1 cellular context compared by ENCODE assay signal in the genomic region with DNA sequence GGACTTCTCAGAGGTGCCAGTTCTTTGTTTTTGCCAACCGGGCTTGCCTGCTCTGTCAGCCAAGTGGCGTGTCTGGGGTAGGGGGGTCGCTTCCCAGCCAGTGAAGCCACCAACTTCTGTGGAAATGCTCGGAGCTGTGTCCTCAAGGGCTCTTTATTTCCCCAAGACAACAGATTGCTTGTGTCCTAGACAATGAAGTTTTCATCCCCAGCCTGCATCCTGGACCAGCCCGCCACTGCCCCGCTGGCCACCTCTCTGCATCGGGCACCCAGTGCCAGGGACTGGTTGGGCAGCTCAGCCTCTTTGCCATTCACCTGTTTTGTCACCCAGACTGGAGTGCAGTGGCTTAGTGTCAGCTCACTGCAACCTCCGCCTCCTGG.
TF ChIP-seq lines count a peak whose summit lies in the region.

No MANE protein-coding gene starts in this region.

TF ChIP-seq in HepG2, 621 proteins besides CTCF, POLR2A, EP300 and RAD21 (continues in another document):
- no peak for TF ChIP-seq ARID2 (CRISPR knock-in tag; IDR thresholded peaks at IDR 0.05; ENCODE audit: borderline replicate concordance)
- TF ChIP-seq MATR3 (CRISPR knock-in tag; IDR thresholded peaks at IDR 0.05): no peak
- TF ChIP-seq NFE2 (CRISPR knock-in tag; IDR thresholded peaks at IDR 0.05): no peak
- no peak for TF ChIP-seq SALL1 (CRISPR knock-in tag; IDR thresholded peaks at IDR 0.05)
- no peak for TF ChIP-seq UBTF (CRISPR knock-in tag; IDR thresholded peaks at IDR 0.05)
- no peak for TF ChIP-seq SP1 (IDR thresholded peaks at IDR 0.05)
- TF ChIP-seq SP1 (CRISPR knock-in tag; IDR thresholded peaks at IDR 0.05): no peak
- TF ChIP-seq ZNF343 (CRISPR knock-in tag; IDR thresholded peaks at IDR 0.05): no peak
- no peak for TF ChIP-seq TAF15 (IDR thresholded peaks at IDR 0.05; ENCODE audit: low read depth, low read length, poor library complexity, severe bottlenecking)
- TF ChIP-seq, protein P1, sequence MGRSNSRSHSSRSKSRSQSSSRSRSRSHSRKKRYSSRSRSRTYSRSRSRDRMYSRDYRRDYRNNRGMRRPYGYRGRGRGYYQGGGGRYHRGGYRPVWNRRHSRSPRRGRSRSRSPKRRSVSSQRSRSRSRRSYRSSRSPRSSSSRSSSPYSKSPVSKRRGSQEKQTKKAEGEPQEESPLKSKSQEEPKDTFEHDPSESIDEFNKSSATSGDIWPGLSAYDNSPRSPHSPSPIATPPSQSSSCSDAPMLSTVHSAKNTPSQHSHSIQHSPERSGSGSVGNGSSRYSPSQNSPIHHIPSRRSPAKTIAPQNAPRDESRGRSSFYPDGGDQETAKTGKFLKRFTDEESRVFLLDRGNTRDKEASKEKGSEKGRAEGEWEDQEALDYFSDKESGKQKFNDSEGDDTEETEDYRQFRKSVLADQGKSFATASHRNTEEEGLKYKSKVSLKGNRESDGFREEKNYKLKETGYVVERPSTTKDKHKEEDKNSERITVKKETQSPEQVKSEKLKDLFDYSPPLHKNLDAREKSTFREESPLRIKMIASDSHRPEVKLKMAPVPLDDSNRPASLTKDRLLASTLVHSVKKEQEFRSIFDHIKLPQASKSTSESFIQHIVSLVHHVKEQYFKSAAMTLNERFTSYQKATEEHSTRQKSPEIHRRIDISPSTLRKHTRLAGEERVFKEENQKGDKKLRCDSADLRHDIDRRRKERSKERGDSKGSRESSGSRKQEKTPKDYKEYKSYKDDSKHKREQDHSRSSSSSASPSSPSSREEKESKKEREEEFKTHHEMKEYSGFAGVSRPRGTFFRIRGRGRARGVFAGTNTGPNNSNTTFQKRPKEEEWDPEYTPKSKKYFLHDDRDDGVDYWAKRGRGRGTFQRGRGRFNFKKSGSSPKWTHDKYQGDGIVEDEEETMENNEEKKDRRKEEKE (IDR thresholded peaks at IDR 0.05): no peak
- peak; percentile 11; the same call in 1 of the 2 replicates for TF ChIP-seq AKAP8 (CRISPR knock-in tag; IDR thresholded peaks at IDR 0.05)
- TF ChIP-seq SIN3A (IDR thresholded peaks at IDR 0.05; ENCODE audit: borderline replicate concordance, low read depth, low read length): no peak
- no peak for TF ChIP-seq ZNF10 (CRISPR knock-in tag; IDR thresholded peaks at IDR 0.05; ENCODE audit: borderline replicate concordance, low read depth)
- TF ChIP-seq ZNF883 (CRISPR knock-in tag; IDR thresholded peaks at IDR 0.05; ENCODE audit: not compliant biosample characterization): no peak
- no peak for TF ChIP-seq ZNF432 (CRISPR knock-in tag; IDR thresholded peaks at IDR 0.05; ENCODE audit: borderline replicate concordance)
- 0 out of 2 replicates have a peak, but pooled peaks have one; percentile 22 for TF ChIP-seq ZFP41 (CRISPR knock-in tag; IDR thresholded peaks at IDR 0.05; ENCODE audit: borderline replicate concordance)
- TF ChIP-seq, protein P2, sequence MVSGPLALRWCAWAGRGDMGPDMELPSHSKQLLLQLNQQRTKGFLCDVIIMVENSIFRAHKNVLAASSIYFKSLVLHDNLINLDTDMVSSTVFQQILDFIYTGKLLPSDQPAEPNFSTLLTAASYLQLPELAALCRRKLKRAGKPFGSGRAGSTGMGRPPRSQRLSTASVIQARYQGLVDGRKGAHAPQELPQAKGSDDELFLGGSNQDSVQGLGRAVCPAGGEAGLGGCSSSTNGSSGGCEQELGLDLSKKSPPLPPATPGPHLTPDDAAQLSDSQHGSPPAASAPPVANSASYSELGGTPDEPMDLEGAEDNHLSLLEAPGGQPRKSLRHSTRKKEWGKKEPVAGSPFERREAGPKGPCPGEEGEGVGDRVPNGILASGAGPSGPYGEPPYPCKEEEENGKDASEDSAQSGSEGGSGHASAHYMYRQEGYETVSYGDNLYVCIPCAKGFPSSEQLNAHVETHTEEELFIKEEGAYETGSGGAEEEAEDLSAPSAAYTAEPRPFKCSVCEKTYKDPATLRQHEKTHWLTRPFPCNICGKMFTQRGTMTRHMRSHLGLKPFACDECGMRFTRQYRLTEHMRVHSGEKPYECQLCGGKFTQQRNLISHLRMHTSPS (CRISPR knock-in tag; IDR thresholded peaks at IDR 0.05; ENCODE audit: low read depth): peak; percentile 16; the same call in 1 of the 2 replicates
- no peak for TF ChIP-seq SNAPC2 (CRISPR knock-in tag; IDR thresholded peaks at IDR 0.05)
- no peak for TF ChIP-seq SKI (IDR thresholded peaks at IDR 0.05; ENCODE audit: partially characterized antibody)
- no peak for TF ChIP-seq ZNF792 (CRISPR knock-in tag; IDR thresholded peaks at IDR 0.05)
- TF ChIP-seq NFKB2 (CRISPR knock-in tag; IDR thresholded peaks at IDR 0.05; ENCODE audit: borderline replicate concordance): 0 out of 2 replicates have a peak, but pooled peaks have one; percentile 11
- no peak for TF ChIP-seq ZNF687 (CRISPR knock-in tag; IDR thresholded peaks at IDR 0.05)
- TF ChIP-seq, protein P3, sequence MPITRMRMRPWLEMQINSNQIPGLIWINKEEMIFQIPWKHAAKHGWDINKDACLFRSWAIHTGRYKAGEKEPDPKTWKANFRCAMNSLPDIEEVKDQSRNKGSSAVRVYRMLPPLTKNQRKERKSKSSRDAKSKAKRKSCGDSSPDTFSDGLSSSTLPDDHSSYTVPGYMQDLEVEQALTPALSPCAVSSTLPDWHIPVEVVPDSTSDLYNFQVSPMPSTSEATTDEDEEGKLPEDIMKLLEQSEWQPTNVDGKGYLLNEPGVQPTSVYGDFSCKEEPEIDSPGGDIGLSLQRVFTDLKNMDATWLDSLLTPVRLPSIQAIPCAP (CRISPR knock-in tag; IDR thresholded peaks at IDR 0.05; ENCODE audit: low read depth): no peak
- no peak for TF ChIP-seq BORCS8-MEF2B (CRISPR knock-in tag; IDR thresholded peaks at IDR 0.05)
- no peak for TF ChIP-seq SOX13 (IDR thresholded peaks at IDR 0.05)
- no peak for TF ChIP-seq SOX13 (CRISPR knock-in tag; conservative IDR thresholded peaks at IDR 0.05 in 1 of 2, IDR thresholded peaks at IDR 0.05 in 1 of 2)
- no peak for TF ChIP-seq RBM39 (IDR thresholded peaks at IDR 0.05; ENCODE audit: low read depth, low read length, poor library complexity, severe bottlenecking)
- TF ChIP-seq DMAP1 (CRISPR knock-in tag; IDR thresholded peaks at IDR 0.05): no peak
- TF ChIP-seq, protein P4, sequence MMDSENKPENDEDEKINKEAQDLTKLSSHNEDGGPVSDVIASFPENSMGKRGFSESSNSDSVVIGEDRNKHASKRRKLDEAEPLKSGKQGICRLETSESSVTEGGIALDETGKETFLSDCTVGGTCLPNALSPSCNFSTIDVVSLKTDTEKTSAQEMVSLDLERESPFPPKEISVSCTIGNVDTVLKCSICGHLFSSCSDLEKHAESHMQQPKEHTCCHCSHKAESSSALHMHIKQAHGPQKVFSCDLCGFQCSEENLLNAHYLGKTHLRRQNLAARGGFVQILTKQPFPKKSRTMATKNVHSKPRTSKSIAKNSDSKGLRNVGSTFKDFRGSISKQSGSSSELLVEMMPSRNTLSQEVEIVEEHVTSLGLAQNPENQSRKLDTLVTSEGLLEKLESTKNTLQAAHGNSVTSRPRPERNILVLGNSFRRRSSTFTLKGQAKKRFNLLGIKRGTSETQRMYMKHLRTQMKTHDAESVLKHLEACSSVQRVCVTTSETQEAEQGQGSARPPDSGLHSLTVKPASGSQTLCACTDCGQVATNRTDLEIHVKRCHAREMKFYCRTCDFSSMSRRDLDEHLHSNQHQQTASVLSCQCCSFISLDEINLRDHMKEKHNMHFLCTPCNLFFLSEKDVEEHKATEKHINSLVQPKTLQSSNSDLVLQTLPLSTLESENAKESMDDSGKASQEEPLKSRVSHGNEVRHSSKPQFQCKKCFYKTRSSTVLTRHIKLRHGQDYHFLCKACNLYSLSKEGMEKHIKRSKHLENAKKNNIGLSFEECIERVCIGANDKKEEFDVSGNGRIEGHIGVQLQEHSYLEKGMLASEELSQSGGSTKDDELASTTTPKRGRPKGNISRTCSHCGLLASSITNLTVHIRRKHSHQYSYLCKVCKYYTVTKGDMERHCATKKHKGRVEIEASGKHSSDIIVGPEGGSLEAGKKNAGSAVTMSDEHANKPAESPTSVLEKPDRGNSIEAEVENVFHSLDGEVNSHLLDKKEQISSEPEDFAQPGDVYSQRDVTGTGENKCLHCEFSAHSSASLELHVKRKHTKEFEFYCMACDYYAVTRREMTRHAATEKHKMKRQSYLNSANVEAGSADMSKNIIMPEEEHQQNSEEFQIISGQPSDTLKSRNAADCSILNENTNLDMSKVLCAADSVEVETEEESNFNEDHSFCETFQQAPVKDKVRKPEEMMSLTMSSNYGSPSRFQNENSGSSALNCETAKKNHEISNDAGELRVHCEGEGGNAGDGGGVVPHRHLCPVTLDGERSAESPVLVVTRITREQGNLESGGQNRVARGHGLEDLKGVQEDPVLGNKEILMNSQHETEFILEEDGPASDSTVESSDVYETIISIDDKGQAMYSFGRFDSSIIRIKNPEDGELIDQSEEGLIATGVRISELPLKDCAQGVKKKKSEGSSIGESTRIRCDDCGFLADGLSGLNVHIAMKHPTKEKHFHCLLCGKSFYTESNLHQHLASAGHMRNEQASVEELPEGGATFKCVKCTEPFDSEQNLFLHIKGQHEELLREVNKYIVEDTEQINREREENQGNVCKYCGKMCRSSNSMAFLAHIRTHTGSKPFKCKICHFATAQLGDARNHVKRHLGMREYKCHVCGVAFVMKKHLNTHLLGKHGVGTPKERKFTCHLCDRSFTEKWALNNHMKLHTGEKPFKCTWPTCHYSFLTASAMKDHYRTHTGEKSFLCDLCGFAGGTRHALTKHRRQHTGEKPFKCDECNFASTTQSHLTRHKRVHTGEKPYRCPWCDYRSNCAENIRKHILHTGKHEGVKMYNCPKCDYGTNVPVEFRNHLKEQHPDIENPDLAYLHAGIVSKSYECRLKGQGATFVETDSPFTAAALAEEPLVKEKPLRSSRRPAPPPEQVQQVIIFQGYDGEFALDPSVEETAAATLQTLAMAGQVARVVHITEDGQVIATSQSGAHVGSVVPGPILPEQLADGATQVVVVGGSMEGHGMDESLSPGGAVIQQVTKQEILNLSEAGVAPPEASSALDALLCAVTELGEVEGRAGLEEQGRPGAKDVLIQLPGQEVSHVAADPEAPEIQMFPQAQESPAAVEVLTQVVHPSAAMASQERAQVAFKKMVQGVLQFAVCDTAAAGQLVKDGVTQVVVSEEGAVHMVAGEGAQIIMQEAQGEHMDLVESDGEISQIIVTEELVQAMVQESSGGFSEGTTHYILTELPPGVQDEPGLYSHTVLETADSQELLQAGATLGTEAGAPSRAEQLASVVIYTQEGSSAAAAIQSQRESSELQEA (CRISPR knock-in tag; IDR thresholded peaks at IDR 0.05; ENCODE audit: not compliant biosample characterization): no peak
- TF ChIP-seq MIER3 (CRISPR knock-in tag; IDR thresholded peaks at IDR 0.05; ENCODE audit: borderline replicate concordance): no peak
- no peak for TF ChIP-seq ATM (IDR thresholded peaks at IDR 0.05; ENCODE audit: borderline replicate concordance)
- TF ChIP-seq SRSF4 (IDR thresholded peaks at IDR 0.05; ENCODE audit: low read depth, low read length, poor library complexity, severe bottlenecking): no peak
- TF ChIP-seq ZNF235 (CRISPR knock-in tag; IDR thresholded peaks at IDR 0.05; ENCODE audit: borderline replicate concordance): no peak
- no peak for TF ChIP-seq IRF2 (CRISPR knock-in tag; IDR thresholded peaks at IDR 0.05)
- no peak for TF ChIP-seq ZNF274 (CRISPR knock-in tag; IDR thresholded peaks at IDR 0.05)
- TF ChIP-seq, protein P5, sequence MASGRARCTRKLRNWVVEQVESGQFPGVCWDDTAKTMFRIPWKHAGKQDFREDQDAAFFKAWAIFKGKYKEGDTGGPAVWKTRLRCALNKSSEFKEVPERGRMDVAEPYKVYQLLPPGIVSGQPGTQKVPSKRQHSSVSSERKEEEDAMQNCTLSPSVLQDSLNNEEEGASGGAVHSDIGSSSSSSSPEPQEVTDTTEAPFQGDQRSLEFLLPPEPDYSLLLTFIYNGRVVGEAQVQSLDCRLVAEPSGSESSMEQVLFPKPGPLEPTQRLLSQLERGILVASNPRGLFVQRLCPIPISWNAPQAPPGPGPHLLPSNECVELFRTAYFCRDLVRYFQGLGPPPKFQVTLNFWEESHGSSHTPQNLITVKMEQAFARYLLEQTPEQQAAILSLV (CRISPR knock-in tag; IDR thresholded peaks at IDR 0.05; ENCODE audit: borderline replicate concordance): no peak
- TF ChIP-seq HNRNPL (IDR thresholded peaks at IDR 0.05; ENCODE audit: low read depth, low read length): peak; percentile 91
- no peak for TF ChIP-seq ZSCAN22 (CRISPR knock-in tag; IDR thresholded peaks at IDR 0.05)
